18 cellular contexts compared by ENCODE assay signal in the genomic region with DNA sequence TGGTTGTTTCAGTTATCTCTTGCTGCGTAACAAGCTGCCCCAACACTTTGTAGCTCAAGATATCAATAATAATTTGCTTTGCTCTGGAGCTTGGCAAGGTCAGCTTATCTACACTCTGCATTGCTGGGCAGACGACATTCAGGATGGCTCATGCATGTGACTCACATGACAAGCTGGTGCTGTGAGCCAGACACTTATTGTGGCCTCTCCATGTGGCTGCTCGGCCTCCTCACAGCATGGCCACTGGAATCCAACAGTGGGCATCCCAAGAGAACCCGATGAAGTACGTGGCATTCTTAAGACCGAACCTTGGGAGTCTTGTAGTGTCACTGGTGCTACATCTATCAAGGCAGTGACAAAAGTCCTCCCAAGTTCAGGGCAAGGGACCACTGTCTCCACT.
A peak's percentile ranks its signal among the peaks of the same experiment; 100 is the strongest.
DNase-seq lines count a peak whose midpoint lies in the region; ATAC-seq, FAIRE-seq and TF ChIP-seq lines count a peak whose summit lies in the region.
"Had no signal": no experiment of that assay in that cellular context is flagged by ENCODE, and none has a peak within 500 bp of the region (broad histone marks: within the 10 kb centered on the region; RNA-seq: fewer than 3 reads in every experiment).

No MANE protein-coding gene starts in this region.

- ATAC-seq in activated T-cell treated with anti-CD3 and anti-CD28 coated beads, Interleukin-2, amount 50 U/mL, for 4 hours, result no peak
- no peak for ATAC-seq in GM19395 (IDR thresholded peaks at IDR 0.05; ENCODE audit: unreplicated experiment)
- ATAC-seq: GM12878, GM23338 had no signal

- no peaks in the 10 kb centered on the region for H3K27me3 ChIP-seq in esophagus muscularis mucosa
- H3K27me3 ChIP-seq: BLaER1 had no signal

- H3K27ac ChIP-seq in esophagus muscularis mucosa (replicated peaks in 1 of 4), result no peak overlapping the region
- H3K27ac ChIP-seq: BLaER1 had no signal

- peaks cover 10% of the 10 kb centered on the region for H3K27me3 Mint-ChIP-seq in activated T-cell treated with anti-CD3 and anti-CD28 coated beads, Interleukin-2, amount 50 U/mL, for 4 hours (ENCODE audit: low read depth)

- H3K4me3 Mint-ChIP-seq in activated T-cell treated with anti-CD3 and anti-CD28 coated beads, Interleukin-2, amount 50 U/mL, for 4 hours, result no peak overlapping the region
- H3K4me3 Mint-ChIP-seq: CD8-positive, alpha-beta memory T cell; GM23338; IgD-negative memory B cell had no signal

- intact Hi-C loops in esophagus muscularis mucosa (cut with DNase I), result no loop called here

- no peaks in the 10 kb centered on the region for H3K36me3 Mint-ChIP-seq in activated T-cell treated with anti-CD3 and anti-CD28 coated beads, Interleukin-2, amount 50 U/mL, for 4 hours (ENCODE audit: insufficient read depth)
- H3K36me3 Mint-ChIP-seq: CD8-positive, alpha-beta memory T cell; IgD-negative memory B cell had no signal

- no peaks in the 10 kb centered on the region for H3K36me3 ChIP-seq in esophagus muscularis mucosa
- H3K36me3 ChIP-seq: BLaER1 had no signal

- H3K4me3 ChIP-seq in esophagus muscularis mucosa, result no peak overlapping the region
- H3K4me3 ChIP-seq: BLaER1, GM12878, GM23338 had no signal

- no peak for TF ChIP-seq POLR2A in esophagus muscularis mucosa (IDR thresholded peaks at IDR 0.05; ENCODE audit: low read depth)

- no peak for FAIRE-seq in RCC 7860 (lab: Jason Lieb, UNC)
- FAIRE-seq: GM12878, GM18507 had no signal

- 96% methylated on average over 6 of the region's 6 CpGs for WGBS in esophagus muscularis mucosa

- peak; percentile 7 for DNase-seq in EH (ENCODE audit: low read depth)
- peak; percentile 19 for DNase-seq in ELR (ENCODE audit: low read depth)
- DNase-seq in RCC 7860 (ENCODE audit: low spot score), result peak; percentile 24
- DNase-seq in esophagus muscularis mucosa (ENCODE audit: extremely low spot score), result peak; percentile 89
- no peak for DNase-seq in activated T-cell treated with anti-CD3 and anti-CD28 coated beads, Interleukin-2, amount 50 U/mL, for 4 hours
- DNase-seq in SW480 (ENCODE audit: low spot score), result no peak
- no peak for DNase-seq in NOMO-1 treated with dmso at 0.1 percent for 144 hours (lab: John Stamatoyannopoulos, UW; ENCODE audit: unreplicated experiment)
- DNase-seq: AML-193; Caco-2; CD8-positive, alpha-beta memory T cell; DND-41; H7 had no signal

- TF ChIP-seq EP300 in esophagus muscularis mucosa (IDR thresholded peaks at IDR 0.05), result no peak

- no peaks in the 10 kb centered on the region for H3K9me3 ChIP-seq in esophagus muscularis mucosa
- H3K9me3 ChIP-seq: BLaER1, Caco-2 had no signal

- TF ChIP-seq CTCF in esophagus muscularis mucosa (IDR thresholded peaks at IDR 0.05), result no peak

- H3K9me3 Mint-ChIP-seq in activated T-cell treated with anti-CD3 and anti-CD28 coated beads, Interleukin-2, amount 50 U/mL, for 4 hours, result no peaks in the 10 kb centered on the region
- H3K9me3 Mint-ChIP-seq: CD8-positive, alpha-beta memory T cell; GM23338; IgD-negative memory B cell had no signal

- no peaks in the 10 kb centered on the region for H3K4me1 Mint-ChIP-seq in activated T-cell treated with anti-CD3 and anti-CD28 coated beads, Interleukin-2, amount 50 U/mL, for 4 hours (ENCODE audit: low read depth)
- H3K4me1 Mint-ChIP-seq: GM23338 had no signal

- peaks cover 0 to 8% (median 3%) of the 10 kb centered on the region in 4 donors for H3K4me1 ChIP-seq in esophagus muscularis mucosa
- H3K4me1 ChIP-seq: Caco-2 had no signal

Comparison
In these comparisons a context has a peak if more than half of its experiments do, and no peak if none do; other contexts are left out.
1. DNase-seq: peak in EH (single experiment), ELR (single experiment), RCC 7860 (single experiment) and esophagus muscularis mucosa (single experiment); none in activated T-cell treated with anti-CD3 and anti-CD28 coated beads, Interleukin-2, amount 50 U/mL, for 4 hours (single experiment), SW480 (single experiment) and NOMO-1 treated with dmso at 0.1 percent for 144 hours (single experiment).